In the genomic region with DNA sequence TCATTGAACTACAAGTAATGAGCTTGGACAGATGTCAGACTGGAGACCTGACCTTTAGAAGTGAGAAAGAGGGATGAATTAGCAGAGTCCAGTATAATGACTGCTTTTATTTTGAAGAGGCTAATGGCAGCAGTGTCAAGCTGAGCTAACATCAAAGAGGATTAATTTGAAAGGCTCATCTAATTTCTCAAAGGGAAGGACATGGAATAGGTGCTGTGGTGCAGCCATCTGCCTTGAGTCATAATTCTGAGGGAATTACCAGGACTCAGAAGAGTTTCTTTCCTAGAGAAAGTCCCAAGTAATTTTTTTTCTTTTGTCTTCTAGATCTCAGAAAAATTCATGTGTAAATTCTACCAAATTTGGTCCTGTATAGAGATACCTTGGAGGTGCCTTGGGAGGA, we compare ENCODE assay signal across 24 cellular contexts. TPM values are rescaled to one million over a fixed set of nuclear protein-coding genes. Genes with fewer than 3 reads are reported as not detected.
"Had no signal": no experiment of that assay in that cellular context is flagged by ENCODE, and none has a peak within 500 bp of the region (broad histone marks: within the 10 kb centered on the region; RNA-seq: fewer than 3 reads in every experiment).

No MANE protein-coding gene starts in this region.

- DNase-seq: activated CD4-positive, alpha-beta T cell treated with anti-CD3 and anti-CD28 coated beads for 36 hours; activated CD4-positive, alpha-beta T cell treated with anti-CD3 and anti-CD28 coated beads, Interleukin-2, amount 50 U/mL, for 48 hours; activated naive CD8-positive, alpha-beta T cell treated with anti-CD3 and anti-CD28 coated beads for 36 hours; activated T-cell treated with anti-CD3 and anti-CD28 coated beads for 4 hours; amniotic stem cell; effector CD8-positive, alpha-beta T cell; gastrocnemius medialis; heart left ventricle; kidney; nephron progenitor cell; psoas muscle; right lobe of liver; small intestine; stimulated activated CD4-positive, alpha-beta T cell treated with anti-CD3 and anti-CD28 coated beads, Interleukin-4, amount 100 ng/mL, for 24 hours; T-helper 17 cell; testis had no signal

- H3K27ac ChIP-seq: cardiac muscle cell, gastrocnemius medialis, heart left ventricle, psoas muscle, right lobe of liver, testis had no signal

- H3K27me3 ChIP-seq: cardiac muscle cell, gastrocnemius medialis, heart left ventricle, right lobe of liver, testis had no signal

- H3K9me3 ChIP-seq: gastrocnemius medialis, heart left ventricle, psoas muscle, right lobe of liver, testis had no signal

- FAIRE-seq: kidney, small intestine had no signal

- H3K4me3 ChIP-seq: cardiac muscle cell, gastrocnemius medialis, heart left ventricle, lung, psoas muscle, right lobe of liver, testis had no signal

- H3K36me3 ChIP-seq: cardiac muscle cell, heart left ventricle, right lobe of liver had no signal

- ATAC-seq: activated CD4-positive, alpha-beta T cell treated with anti-CD3 and anti-CD28 coated beads for 36 hours; esophagus mucosa; gastrocnemius medialis; heart left ventricle; left lobe of liver; psoas muscle; right lobe of liver; stimulated activated memory B cell treated with anti-CD40 and anti-IgM and Interleukin-4, amounts not matched to agents 10 μg/mL and 1 μg/mL and 100 μg/mL, for 72 hours; T-helper 17 cell had no signal

- H3K4me1 ChIP-seq: gastrocnemius medialis, heart left ventricle, psoas muscle, right lobe of liver, testis had no signal

RNA-seq across cellular contexts. Expression of a gene that starts 57.7 kb away (rescaled TPM):
- total RNA-seq: activated CD4-positive, alpha-beta T cell treated with anti-CD3 and anti-CD28 coated beads for 36 hours; activated naive CD8-positive, alpha-beta T cell treated with anti-CD3 and anti-CD28 coated beads for 36 hours; cardiac muscle cell; chondrocyte; esophagus mucosa; gastrocnemius medialis; left lobe of liver; myocyte; osteoblast; psoas muscle; right lobe of liver had no signal
- polyA plus RNA-seq: cardiac muscle cell, psoas muscle, small intestine had no signal
